Comparison of ENCODE assay signal across 19 cellular contexts in genomic region chr6:3212261-3212660, GRCh38. TPM values are rescaled to one million over a fixed set of nuclear protein-coding genes. Genes with fewer than 3 reads are reported as not detected.
DNase-seq lines count a peak whose midpoint lies in the region; ATAC-seq and TF ChIP-seq lines count a peak whose summit lies in the region.
"Had no signal": no experiment of that assay in that cellular context is flagged by ENCODE, and none has a peak within 500 bp of the region (broad histone marks: within the 10 kb centered on the region; RNA-seq: fewer than 3 reads in every experiment).

No MANE protein-coding gene starts in this region.

- H3K36me3 Mint-ChIP-seq in T-helper 17 cell (ENCODE audit: low read depth) = peaks cover 5% of the 10 kb centered on the region

- H3K27me3 Mint-ChIP-seq in T-helper 17 cell = peaks cover 22% of the 10 kb centered on the region

- TF ChIP-seq EP300 in transverse colon (IDR thresholded peaks at IDR 0.05; ENCODE audit: low read depth) = no peak

- ATAC-seq in T-helper 17 cell = no peak
- no peak for ATAC-seq in GM21717 (IDR thresholded peaks at IDR 0.05; ENCODE audit: unreplicated experiment)

- no peak overlapping the region for H3K9ac ChIP-seq in rectal smooth muscle tissue (ENCODE audit: low read length)

- H3K27ac Mint-ChIP-seq in T-helper 17 cell = peak overlapping the region; percentile 27
- H3K27ac Mint-ChIP-seq: CD4-positive, alpha-beta T cell had no signal

- H3K27ac ChIP-seq in dorsolateral prefrontal cortex (peak overlapping the region in 36 of 59 donors; percentile 1 to 86 (median 57)), rectal smooth muscle tissue (ENCODE audit: low read depth, low read length) (peak overlapping the region; percentile 65), transverse colon (peak overlapping the region in 3 of 4 donors; percentile 49 to 53 (median 52))
- H3K27ac ChIP-seq: HL-60 had no signal

- H3K36me3 ChIP-seq in rectal smooth muscle tissue (ENCODE audit: control insufficient read depth, insufficient read depth, low read length) = no peaks in the 10 kb centered on the region
- no peaks in the 10 kb centered on the region for H3K36me3 ChIP-seq in transverse colon
- H3K36me3 ChIP-seq in MG63 = no peaks in the 10 kb centered on the region

- H3K4me3 ChIP-seq in dorsolateral prefrontal cortex = no peak overlapping the region
- H3K4me3 ChIP-seq in rectal smooth muscle tissue (ENCODE audit: low read length) = no peak overlapping the region
- H3K4me3 ChIP-seq in transverse colon = no peak overlapping the region
- no peak overlapping the region for H3K4me3 ChIP-seq in MG63

- peaks cover 10% of the 10 kb centered on the region for H3K4me1 Mint-ChIP-seq in T-helper 17 cell

- in situ Hi-C loops in transverse colon (cut with MboI; ENCODE audit: low pct_ligation_motif_present in 1 of 4, low pct_unique_long_range_greater_than_20kb in 1 of 4, low sequenced_read_pairs in 3 of 4) = no loop called here

- no peaks in the 10 kb centered on the region for H3K27me3 ChIP-seq in dorsolateral prefrontal cortex
- no peaks in the 10 kb centered on the region for H3K27me3 ChIP-seq in rectal smooth muscle tissue (ENCODE audit: control insufficient read depth, insufficient read depth, low read length)
- peaks cover 6% of the 10 kb centered on the region for H3K27me3 ChIP-seq in transverse colon
- H3K27me3 ChIP-seq in MG63 = no peaks in the 10 kb centered on the region

- no peak overlapping the region for H3K4me3 Mint-ChIP-seq in T-helper 17 cell
- H3K4me3 Mint-ChIP-seq: CD4-positive, alpha-beta T cell had no signal

- no peak for DNase-seq in T-helper 17 cell
- no peak for DNase-seq in dorsolateral prefrontal cortex
- no peak for DNase-seq in transverse colon
- DNase-seq in ecto neural progenitor cell (ENCODE audit: low spot score) = no peak
- DNase-seq in MG63 = no peak
- DNase-seq: ACHN; Calu3; CD4-positive, alpha-beta T cell; H7; NCI-H1436; NCI-H2029; NCI-H2171; NCI-H446; NCI-H69; NK-92 treated with Interleukin-12 subunit alpha and Interleukin-12 subunit beta, amount 100 ng/mL, for 24 hours; SHP77 had no signal

- no peak for TF ChIP-seq POLR2A in transverse colon (IDR thresholded peaks at IDR 0.05)

- no peak for TF ChIP-seq CTCF in dorsolateral prefrontal cortex (IDR thresholded peaks at IDR 0.05 in 54 of 56, conservative IDR thresholded peaks at IDR 0.05 in 2 of 56; ENCODE audit: low read depth in 1 of 56, partially characterized antibody in 56 of 56)
- TF ChIP-seq CTCF in transverse colon (IDR thresholded peaks at IDR 0.05) = no peak

- WGBS in transverse colon (ENCODE audit: low coverage in 1 of 2), 2 donors = 95 to 97% methylated on average over 5 to 6 of the region's 6 CpGs

- H3K9me3 ChIP-seq in T-helper 17 cell (ENCODE audit: control insufficient read depth, low read length, poor library complexity, severe bottlenecking) (no peaks in the 10 kb centered on the region), transverse colon (no peaks in the 10 kb centered on the region), MG63 (no peaks in the 10 kb centered on the region)

- intact Hi-C loops in dorsolateral prefrontal cortex (cut with DNase I) (loop anchor here in 1 of 2 donors (5.0 kb wide), 3 partner anchors 35 to 85 kb away; partner anchors contain the start of gene TUBB2A), transverse colon (cut with DNase I; ENCODE audit: low total_unique reads) (no loop called here)

- H3K4me1 ChIP-seq in rectal smooth muscle tissue (ENCODE audit: control insufficient read depth, insufficient read depth, low read length) (peaks cover 2% of the 10 kb centered on the region), transverse colon (peaks cover 0 to 8% (median 0%) of the 10 kb centered on the region in 4 donors)

RNA-seq across cellular contexts. Expression of gene TUBB2B, which starts 15.2 kb away (rescaled TPM):
- total RNA-seq in T-helper 17 cell = under 1 TPM; 0.75 to 0.76 TPM
- 100 to 1,000 TPM in 108 of 120 experiments, 10 to 100 TPM in 12; 53.6 to 634 (median 180) TPM for total RNA-seq in dorsolateral prefrontal cortex
- 10 to 100 TPM in 2 of 4 donors, 1 to 10 TPM in 2; 2.9 to 14.9 (median 9.4) TPM for total RNA-seq in transverse colon
- 8.6 and 27.6 TPM in 2 replicates for total RNA-seq in MG63 (2014; rRNA removed; shearing (Covaris generic); ENCODE audit: low replicate concordance)
- total RNA-seq: CD4-positive, alpha-beta T cell had no signal

RNA-seq across cellular contexts. Expression of gene PSMG4, which starts 46.5 kb away (rescaled TPM):
- 10 to 100 TPM; 11.9 to 15.6 TPM for total RNA-seq in T-helper 17 cell
- total RNA-seq in dorsolateral prefrontal cortex = 10 to 100 TPM; 17.1 to 34.4 (median 25.3) TPM
- total RNA-seq in transverse colon = 10 to 100 TPM; 10.1 to 22.7 (median 16.7) TPM
- 28.6 and 36.9 TPM in 2 replicates for total RNA-seq in MG63 (2014; rRNA removed; shearing (Covaris generic); ENCODE audit: low replicate concordance)

RNA-seq across cellular contexts. Expression of gene TUBB2A, which starts 54.9 kb away (rescaled TPM):
- 10 to 100 TPM; 51.6 to 74.8 TPM for total RNA-seq in T-helper 17 cell
- 100 to 1,000 TPM; 207 to 859 (median 516) TPM for total RNA-seq in dorsolateral prefrontal cortex
- total RNA-seq in transverse colon = 10 to 100 TPM; 15.4 to 41.0 (median 29.4) TPM
- 73.2 and 92.0 TPM in 2 replicates for total RNA-seq in MG63 (2014; rRNA removed; shearing (Covaris generic); ENCODE audit: low replicate concordance)
